Comparison of ENCODE assay signal across 6 cellular contexts in genomic region chrX:151562485-151562884, GRCh38. TPM values are rescaled to one million over a fixed set of nuclear protein-coding genes. Genes with fewer than 3 reads are reported as not detected.
"Had no signal": no experiment of that assay in that cellular context is flagged by ENCODE, and none has a peak within 500 bp of the region (broad histone marks: within the 10 kb centered on the region; RNA-seq: fewer than 3 reads in every experiment).

No MANE protein-coding gene starts in this region.

RNA-seq across cellular contexts. Expression of gene PASD1, which starts 1.0 kb away (rescaled TPM):
- total RNA-seq: NCI-H460, OCI-LY7, PC-9, Right ventricle myocardium inferior, RPMI7951, SJCRH30 had no signal
